Comparison of ENCODE assay signal across 8 cellular contexts in genomic region chr16:70433456-70434103, GRCh38. TPM values are rescaled to one million over a fixed set of nuclear protein-coding genes. Genes with fewer than 3 reads are reported as not detected.
DNase-seq lines count a peak whose midpoint lies in the region; ATAC-seq and TF ChIP-seq lines count a peak whose summit lies in the region.

No MANE protein-coding gene starts in this region.

- H3K4ac ChIP-seq in mesendoderm (ENCODE audit: low read depth, low read length): no peak overlapping the region

- no CpG with 5 or more reads among the region's 5 CpGs for WGBS in mesendoderm (ENCODE audit: extremely low coverage, insufficient coverage, low lambda C conversion rate)

- H3K36me3 ChIP-seq in HUES6 (ENCODE audit: control insufficient read depth, insufficient read depth, low read length) (peaks cover 6% of the 10 kb centered on the region; the same call in 1 of the 2 replicates), mesendoderm (ENCODE audit: control insufficient read depth, insufficient read depth, low read length) (peaks cover 2% of the 10 kb centered on the region)

- no peak overlapping the region for H4K8ac ChIP-seq in mesendoderm (ENCODE audit: low read depth, low read length)

- no peak for TF ChIP-seq CTCF in cardiac fibroblast (IDR thresholded peaks at IDR 0.05; ENCODE audit: low read depth, low read length)

- no peak overlapping the region for H3K18ac ChIP-seq in mesendoderm (ENCODE audit: low read length)

- H3K4me2 ChIP-seq in mesendoderm (ENCODE audit: low read length): no peak overlapping the region

- no peak overlapping the region for H3K23ac ChIP-seq in mesendoderm (ENCODE audit: low read length)

- no peak overlapping the region for H2BK120ac ChIP-seq in mesendoderm (ENCODE audit: low read depth, low read length)

- peak overlapping the region; percentile 32; the same call in 1 of the 2 replicates for H3K27ac ChIP-seq in HUES6 (ENCODE audit: low read depth, low read length)
- no peak overlapping the region for H3K27ac ChIP-seq in mesendoderm (ENCODE audit: low read depth, low read length)

- peak overlapping the region; percentile 59 for H3K56ac ChIP-seq in mesendoderm (ENCODE audit: low read length)

- H2BK5ac ChIP-seq in mesendoderm (ENCODE audit: low read length): no peak overlapping the region

- no peak overlapping the region for H4K5ac ChIP-seq in mesendoderm (ENCODE audit: low read length)

- H3K9ac ChIP-seq in HUES6 (ENCODE audit: low read length) (no peak overlapping the region), mesendoderm (ENCODE audit: low read length) (peak overlapping the region; percentile 46)

- H2AK5ac ChIP-seq in mesendoderm (ENCODE audit: low read length): no peak overlapping the region

- peaks cover 31% of the 10 kb centered on the region for H3K79me1 ChIP-seq in mesendoderm (ENCODE audit: low read length)

- ATAC-seq in HG02763 (IDR thresholded peaks at IDR 0.05; ENCODE audit: unreplicated experiment) (no peak), GM18870 (IDR thresholded peaks at IDR 0.05; ENCODE audit: unreplicated experiment) (no peak)

- peaks cover 67% of the 10 kb centered on the region for H3K79me2 ChIP-seq in mesendoderm (ENCODE audit: control insufficient read depth, insufficient read depth, low read length)

- H2BK15ac ChIP-seq in mesendoderm (replicated peaks; ENCODE audit: low read depth): no peak overlapping the region

- H3K9me3 ChIP-seq in HUES6 (ENCODE audit: control insufficient read depth, insufficient read depth, low read depth, low read length): no peaks in the 10 kb centered on the region

- peak; percentile 67 for DNase-seq in AG08395 (ENCODE audit: low spot score)
- DNase-seq in cardiac fibroblast (ENCODE audit: low read depth in 2 of 2): peak; percentile 80 to 90
- no peak for DNase-seq in mesendoderm
- no peak for DNase-seq in T-helper 2 cell
- DNase-seq in NCI-H82 treated with DMSO at 0.1 percent for 48 hours (lab: John Stamatoyannopoulos, UW; ENCODE audit: unreplicated experiment): no peak

- peaks cover 67% of the 10 kb centered on the region for H3K4me1 ChIP-seq in HUES6 (ENCODE audit: control insufficient read depth, insufficient read depth, low read length)
- H3K4me1 ChIP-seq in mesendoderm (ENCODE audit: control insufficient read depth, low read depth, low read length): peaks cover 40% of the 10 kb centered on the region

- H3K4me3 ChIP-seq in HUES6 (ENCODE audit: low read depth, low read length) (no peak overlapping the region), cardiac fibroblast (replicated peaks in 1 of 2; ENCODE audit: low read depth in 2 of 2, low read length in 2 of 2) (no peak overlapping the region), mesendoderm (ENCODE audit: low read length) (no peak overlapping the region)

- H3K27me3 ChIP-seq in HUES6 (ENCODE audit: control insufficient read depth, insufficient read depth, low read length) (no peaks in the 10 kb centered on the region), mesendoderm (ENCODE audit: insufficient read depth, low read length, poor library complexity) (no peaks in the 10 kb centered on the region)

RNA-seq across cellular contexts. Expression of gene ST3GAL2, which starts 5.3 kb away (rescaled TPM):
- polyA plus RNA-seq in mesendoderm (2013, experiment 1 of 2): 23.5 TPM
- 23.1 TPM for polyA plus RNA-seq in mesendoderm (2013, experiment 2 of 2)

RNA-seq across cellular contexts. Expression of gene FCSK, which starts 20.8 kb away (rescaled TPM):
- polyA plus RNA-seq in mesendoderm (2013, experiment 1 of 2): 1.4 TPM
- 1.4 TPM for polyA plus RNA-seq in mesendoderm (2013, experiment 2 of 2)

Comparison
In these comparisons a context has a peak if more than half of its experiments do, and no peak if none do; other contexts are left out.
1. DNase-seq: peak in AG08395 (single experiment) and cardiac fibroblast (2 of 2); none in mesendoderm (single experiment), T-helper 2 cell (0 of 5) and NCI-H82 treated with DMSO at 0.1 percent for 48 hours (single experiment).